Comparison of ENCODE assay signal across 35 cellular contexts in the genomic region with DNA sequence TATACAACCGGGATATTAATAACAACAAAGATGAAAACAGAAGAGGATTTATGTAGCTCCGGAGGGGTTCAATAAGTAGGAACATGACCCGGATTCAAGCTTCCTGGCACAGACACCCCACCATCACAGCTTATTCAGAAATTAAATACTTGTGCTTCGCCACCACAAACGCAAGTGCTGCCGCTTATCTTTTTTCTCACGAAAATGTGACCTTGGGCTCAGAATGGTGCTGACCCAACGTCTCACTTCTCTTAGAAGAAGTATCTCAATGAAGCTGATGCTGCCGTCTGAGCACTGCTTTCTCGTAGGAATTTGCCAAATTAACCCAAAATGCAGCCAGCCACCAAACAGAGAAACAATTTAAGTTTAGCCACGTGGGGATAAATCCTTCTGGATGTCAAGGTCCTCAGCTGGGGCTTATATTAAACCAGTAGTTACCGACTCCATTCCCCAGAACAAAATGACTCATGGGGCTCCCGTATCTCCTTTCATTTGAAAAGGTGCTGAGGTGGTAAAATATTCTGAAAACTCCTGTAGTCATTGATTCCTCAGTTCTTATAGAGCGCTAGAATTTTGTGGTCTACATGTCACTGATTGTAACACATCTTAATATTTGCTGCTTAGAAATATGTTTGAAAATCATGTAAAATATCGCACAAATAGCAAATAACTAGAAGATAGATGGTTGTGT.
"Had no signal": no experiment of that assay in that cellular context is flagged by ENCODE, and none has a peak within 500 bp of the region (broad histone marks: within the 10 kb centered on the region; RNA-seq: fewer than 3 reads in every experiment).

No MANE protein-coding gene starts in this region.

- H3K27me3 Mint-ChIP-seq: activated B cell treated with CpG ODN at 0.5 μM for 24 hours; activated CD4-positive, alpha-beta memory T cell treated with anti-CD3 and anti-CD28 coated beads for 36 hours; activated CD4-positive, alpha-beta T cell treated with anti-CD3 and anti-CD28 coated beads, Interleukin-2, amount 10 ng/mL, durations not matched to agents 24 days and 14 days; activated CD8-positive, alpha-beta T cell treated with anti-CD3 and anti-CD28 coated beads for 36 hours; activated naive CD8-positive, alpha-beta T cell treated with anti-CD3 and anti-CD28 coated beads for 36 hours; activated T-helper 17 cell treated with anti-CD3 and anti-CD28 coated beads, Interleukin-2, amount 50 U/mL, for 72 hours; brain; central memory CD8-positive, alpha-beta T cell had no signal

- DNase-seq: activated B cell treated with CpG ODN at 0.5 μM for 24 hours; activated CD4-positive, alpha-beta memory T cell treated with anti-CD3 and anti-CD28 coated beads for 36 hours; activated CD4-positive, alpha-beta T cell treated with anti-CD3 and anti-CD28 coated beads for 4 hours; activated CD4-positive, alpha-beta T cell treated with anti-CD3 and anti-CD28 coated beads, Interleukin-2, amount 10 ng/mL, durations not matched to agents 24 days and 14 days; activated CD4-positive, alpha-beta T cell treated with anti-CD3 and anti-CD28 coated beads, Interleukin-2, amount 50 U/mL, for 1 hour; activated CD4-positive, alpha-beta T cell treated with anti-CD3 and anti-CD28 coated beads, Interleukin-2, amount 50 U/mL, for 4 hours; activated CD4-positive, CD25-positive, alpha-beta regulatory T cell treated with anti-CD3 and anti-CD28 coated beads, Interleukin-2, amount 50 U/mL, for 72 hours; activated CD8-positive, alpha-beta memory T cell treated with anti-CD3 and anti-CD28 coated beads, Interleukin-2, amount 50 U/mL, for 4 hours; activated CD8-positive, alpha-beta T cell treated with anti-CD3 and anti-CD28 coated beads for 36 hours; activated effector memory CD4-positive, alpha-beta T cell treated with anti-CD3 and anti-CD28 coated beads, Interleukin-2, amount 50 U/mL, for 16 hours; activated gamma-delta T cell treated with Interleukin-2 at 50 U/mL for 16 hours; activated naive CD4-positive, alpha-beta T cell; activated naive CD4-positive, alpha-beta T cell treated with anti-CD3 and anti-CD28 coated beads for 36 hours; activated naive CD4-positive, alpha-beta T cell treated with anti-CD3 and anti-CD28 coated beads, Interleukin-2, amount 50 U/mL, for 16 hours; activated naive CD8-positive, alpha-beta T cell treated with anti-CD3 and anti-CD28 coated beads for 36 hours; activated T-cell treated with anti-CD3 and anti-CD28 coated beads for 4 hours; activated T-cell treated with anti-CD3 and anti-CD28 coated beads, Interleukin-2, amount 50 U/mL, for 1 hour; activated T-cell treated with anti-CD3 and anti-CD28 coated beads, Interleukin-2, amount 50 U/mL, for 4 hours; activated T-cell treated with anti-CD3 and anti-CD28 coated beads, Interleukin-2, amount 50 U/mL, for 72 hours; adrenal gland; amniotic stem cell; aorta; caudate nucleus; cerebellar nuclear complex; T-helper 2 cell; T-helper 9 cell had no signal

- H3K36me3 Mint-ChIP-seq: activated CD4-positive, alpha-beta memory T cell treated with anti-CD3 and anti-CD28 coated beads for 36 hours; activated naive CD4-positive, alpha-beta T cell treated with anti-CD3 and anti-CD28 coated beads, Interleukin-2, amount 50 U/mL, for 72 hours had no signal

- H3K4me3 Mint-ChIP-seq: activated B cell treated with CpG ODN at 0.5 μM for 24 hours; activated CD4-positive, alpha-beta memory T cell treated with anti-CD3 and anti-CD28 coated beads for 36 hours; activated CD4-positive, alpha-beta T cell treated with anti-CD3 and anti-CD28 coated beads, Interleukin-2, amount 10 ng/mL, durations not matched to agents 24 days and 14 days; activated CD8-positive, alpha-beta T cell treated with anti-CD3 and anti-CD28 coated beads for 36 hours; activated naive CD4-positive, alpha-beta T cell treated with anti-CD3 and anti-CD28 coated beads for 36 hours; activated naive CD8-positive, alpha-beta T cell treated with anti-CD3 and anti-CD28 coated beads for 36 hours; activated T-cell treated with anti-CD3 and anti-CD28 coated beads, Interleukin-2, amount 50 U/mL, for 4 hours; activated T-cell treated with anti-CD3 and anti-CD28 coated beads, Interleukin-2, amount 50 U/mL, for 72 hours; activated T-helper 1 cell treated with anti-CD3 and anti-CD28 coated beads, Interleukin-12 subunit alpha, Interleukin-12 subunit beta, Interleukin-2, Interleukin-4 antibody, amounts not matched to agents 30 ng/mL and 10 ng/mL and 1 ng/mL, durations not matched to agents 14 hours and 24 hours and 36 hours; activated T-helper 17 cell treated with anti-CD3 and anti-CD28 coated beads, Interleukin-2, amount 50 U/mL, for 72 hours; brain; central memory CD8-positive, alpha-beta T cell; T-helper 1 cell treated with Interleukin-12 subunit alpha and Interleukin-12 subunit beta and Interleukin-4 antibody, amounts not matched to agents 30 μg/mL and 1 μg/mL, for 36 hours; T-helper 2 cell treated with Interferon-gamma antibody and Interleukin-4, amounts not matched to agents 5 μg/mL and 100 μg/mL, for 36 hours had no signal

- H3K9me3 ChIP-seq: adrenal gland had no signal

- H3K9me3 Mint-ChIP-seq: activated B cell treated with CpG ODN at 0.5 μM for 24 hours; activated CD4-positive, alpha-beta memory T cell treated with anti-CD3 and anti-CD28 coated beads for 36 hours; activated CD4-positive, alpha-beta T cell treated with anti-CD3 and anti-CD28 coated beads, Interleukin-2, amount 10 ng/mL, durations not matched to agents 24 days and 14 days; activated CD8-positive, alpha-beta T cell treated with anti-CD3 and anti-CD28 coated beads for 36 hours; activated naive CD4-positive, alpha-beta T cell treated with anti-CD3 and anti-CD28 coated beads for 36 hours; activated naive CD4-positive, alpha-beta T cell treated with anti-CD3 and anti-CD28 coated beads, Interleukin-2, amount 50 U/mL, for 72 hours; activated naive CD8-positive, alpha-beta T cell treated with anti-CD3 and anti-CD28 coated beads for 36 hours; activated T-cell treated with anti-CD3 and anti-CD28 coated beads, Interleukin-2, amount 50 U/mL, for 4 hours; activated T-cell treated with anti-CD3 and anti-CD28 coated beads, Interleukin-2, amount 50 U/mL, for 72 hours; activated T-helper 1 cell treated with anti-CD3 and anti-CD28 coated beads, Interleukin-12 subunit alpha, Interleukin-12 subunit beta, Interleukin-2, Interleukin-4 antibody, amounts not matched to agents 30 ng/mL and 10 ng/mL and 1 ng/mL, durations not matched to agents 14 hours and 24 hours and 36 hours; activated T-helper 17 cell treated with anti-CD3 and anti-CD28 coated beads, Interleukin-2, amount 50 U/mL, for 72 hours; central memory CD8-positive, alpha-beta T cell; T-helper 1 cell treated with Interleukin-12 subunit alpha and Interleukin-12 subunit beta and Interleukin-4 antibody, amounts not matched to agents 30 μg/mL and 1 μg/mL, for 36 hours; T-helper 2 cell treated with Interferon-gamma antibody and Interleukin-4, amounts not matched to agents 5 μg/mL and 100 μg/mL, for 36 hours had no signal

- H3K27me3 ChIP-seq: adrenal gland, cardiac muscle cell had no signal

- H3K4me3 ChIP-seq: adrenal gland, cardiac muscle cell had no signal

- H3K4me1 ChIP-seq: adrenal gland had no signal

- H3K27ac Mint-ChIP-seq: activated B cell treated with CpG ODN at 0.5 μM for 24 hours; activated CD4-positive, alpha-beta memory T cell treated with anti-CD3 and anti-CD28 coated beads for 36 hours; activated CD4-positive, alpha-beta T cell treated with anti-CD3 and anti-CD28 coated beads, Interleukin-2, amount 10 ng/mL, durations not matched to agents 24 days and 14 days; activated CD8-positive, alpha-beta T cell treated with anti-CD3 and anti-CD28 coated beads for 36 hours; activated naive CD4-positive, alpha-beta T cell treated with anti-CD3 and anti-CD28 coated beads for 36 hours; activated naive CD4-positive, alpha-beta T cell treated with anti-CD3 and anti-CD28 coated beads, Interleukin-2, amount 50 U/mL, for 72 hours; activated naive CD8-positive, alpha-beta T cell treated with anti-CD3 and anti-CD28 coated beads for 36 hours; activated T-cell treated with anti-CD3 and anti-CD28 coated beads, Interleukin-2, amount 50 U/mL, for 72 hours; activated T-helper 1 cell treated with anti-CD3 and anti-CD28 coated beads, Interleukin-12 subunit alpha, Interleukin-12 subunit beta, Interleukin-2, Interleukin-4 antibody, amounts not matched to agents 30 ng/mL and 10 ng/mL and 1 ng/mL, durations not matched to agents 14 hours and 24 hours and 36 hours; activated T-helper 17 cell treated with anti-CD3 and anti-CD28 coated beads, Interleukin-2, amount 50 U/mL, for 72 hours; brain; T-helper 1 cell treated with Interleukin-12 subunit alpha and Interleukin-12 subunit beta and Interleukin-4 antibody, amounts not matched to agents 30 μg/mL and 1 μg/mL, for 36 hours; T-helper 2 cell treated with Interferon-gamma antibody and Interleukin-4, amounts not matched to agents 5 μg/mL and 100 μg/mL, for 36 hours had no signal

- H3K36me3 ChIP-seq: adrenal gland, cardiac muscle cell had no signal

- H3K27ac ChIP-seq: adrenal gland, cardiac muscle cell, VCaP had no signal

- H3K4me1 Mint-ChIP-seq: activated B cell treated with CpG ODN at 0.5 μM for 24 hours; activated CD4-positive, alpha-beta T cell treated with anti-CD3 and anti-CD28 coated beads, Interleukin-2, amount 10 ng/mL, durations not matched to agents 24 days and 14 days; activated naive CD8-positive, alpha-beta T cell treated with anti-CD3 and anti-CD28 coated beads for 36 hours; activated T-helper 17 cell treated with anti-CD3 and anti-CD28 coated beads, Interleukin-2, amount 50 U/mL, for 72 hours; central memory CD8-positive, alpha-beta T cell had no signal

- ATAC-seq: activated CD8-positive, alpha-beta T cell treated with anti-CD3 and anti-CD28 coated beads for 36 hours; activated naive CD4-positive, alpha-beta T cell treated with anti-CD3 and anti-CD28 coated beads, Interleukin-2, amount 50 U/mL, for 72 hours; activated T-cell treated with anti-CD3 and anti-CD28 coated beads, Interleukin-2, amount 50 U/mL, for 4 hours; activated T-cell treated with anti-CD3 and anti-CD28 coated beads, Interleukin-2, amount 50 U/mL, for 72 hours; activated T-helper 17 cell treated with anti-CD3 and anti-CD28 coated beads, Interleukin-2, amount 50 U/mL, for 72 hours had no signal
